ENCODE assay signal across 13 cellular contexts in genomic region chr10:33178026-33178755, GRCh38.
"Had no signal": no experiment of that assay in that cellular context is flagged by ENCODE, and none has a peak within 500 bp of the region (broad histone marks: within the 10 kb centered on the region; RNA-seq: fewer than 3 reads in every experiment).

No MANE protein-coding gene starts in this region.

- H3K9me3 Mint-ChIP-seq: activated naive CD4-positive, alpha-beta T cell treated with anti-CD3 and anti-CD28 coated beads, Interleukin-2, amount 50 U/mL, for 24 hours; natural killer cell; T-helper 2 cell treated with Interferon-gamma antibody and Interleukin-4, amounts not matched to agents 5 μg/mL and 100 μg/mL, for 36 hours had no signal

- H3K27me3 ChIP-seq: tibial nerve had no signal

- H3K4me3 ChIP-seq: lung, tibial nerve had no signal

- ATAC-seq: natural killer cell had no signal

- H3K9me3 ChIP-seq: tibial nerve had no signal

- H3K4me3 Mint-ChIP-seq: activated naive CD4-positive, alpha-beta T cell treated with anti-CD3 and anti-CD28 coated beads, Interleukin-2, amount 50 U/mL, for 24 hours; natural killer cell; T-helper 2 cell treated with Interferon-gamma antibody and Interleukin-4, amounts not matched to agents 5 μg/mL and 100 μg/mL, for 36 hours had no signal

- H3K36me3 Mint-ChIP-seq: activated naive CD4-positive, alpha-beta T cell treated with anti-CD3 and anti-CD28 coated beads, Interleukin-2, amount 50 U/mL, for 24 hours; natural killer cell had no signal

- H3K27ac Mint-ChIP-seq: activated naive CD4-positive, alpha-beta T cell treated with anti-CD3 and anti-CD28 coated beads, Interleukin-2, amount 50 U/mL, for 24 hours; natural killer cell; T-helper 2 cell treated with Interferon-gamma antibody and Interleukin-4, amounts not matched to agents 5 μg/mL and 100 μg/mL, for 36 hours had no signal

- DNase-seq: activated CD4-positive, alpha-beta T cell treated with anti-CD3 and anti-CD28 coated beads, Interleukin-2, amount 50 U/mL, for 4 hours; activated CD4-positive, CD25-positive, alpha-beta regulatory T cell treated with anti-CD3 and anti-CD28 coated beads, Interleukin-2, amount 50 U/mL, for 72 hours; activated effector memory CD4-positive, alpha-beta T cell treated with Interleukin-2 at 50 U/mL for 16 hours; activated T-cell treated with anti-CD3 and anti-CD28 coated beads, Interleukin-2, amount 50 U/mL, for 1 hour; amniotic stem cell; hippocampal formation; kidney glomerular epithelial cell; natural killer cell; SW 1271 had no signal

- H3K4me1 Mint-ChIP-seq: natural killer cell had no signal
